Comparison of ENCODE assay signal across 13 cellular contexts in genomic region chr5:143427122-143427735, GRCh38. TPM values are rescaled to one million over a fixed set of nuclear protein-coding genes. Genes with fewer than 3 reads are reported as not detected.
DNase-seq lines count a peak whose midpoint lies in the region; ATAC-seq and TF ChIP-seq lines count a peak whose summit lies in the region.
"Had no signal": no experiment of that assay in that cellular context is flagged by ENCODE, and none has a peak within 500 bp of the region (broad histone marks: within the 10 kb centered on the region; RNA-seq: fewer than 3 reads in every experiment).

No MANE protein-coding gene starts in this region.

- no peaks in the 10 kb centered on the region for H3K9me3 ChIP-seq in uterus
- H3K9me3 ChIP-seq: ascending aorta, lower lobe of right lung, SK-N-SH had no signal

- DNase-seq in activated CD4-positive, alpha-beta T cell treated with anti-CD3 and anti-CD28 coated beads for 36 hours, result no peak
- no peak for DNase-seq in activated CD4-positive, alpha-beta T cell treated with anti-CD3 and anti-CD28 coated beads, Interleukin-2, amount 50 U/mL, for 4 hours
- DNase-seq in stimulated activated effector memory CD8-positive, alpha-beta T cell treated with anti-CD3 and anti-CD28 coated beads, Interleukin-12 subunit alpha, Interleukin-12 subunit beta, amount 100 ng/mL, for 72 hours (ENCODE audit: low spot score in 2 of 2), result no peak
- DNase-seq in NCI-H748 (lab: John Stamatoyannopoulos, UW; ENCODE audit: unreplicated experiment), result no peak
- no peak for DNase-seq in uterus
- no peak for DNase-seq in chondrocyte (ENCODE audit: low spot score)
- DNase-seq: 8988T, COR-L47, lower lobe of right lung, SK-N-SH had no signal

- H3K4me3 ChIP-seq in uterus, result no peak overlapping the region
- H3K4me3 ChIP-seq: ascending aorta, lower lobe of right lung had no signal

- H3K9me3 Mint-ChIP-seq in activated CD4-positive, alpha-beta T cell treated with anti-CD3 and anti-CD28 coated beads for 36 hours (ENCODE audit: low read depth), result peaks cover 2% of the 10 kb centered on the region
- no peaks in the 10 kb centered on the region for H3K9me3 Mint-ChIP-seq in stimulated activated effector memory CD8-positive, alpha-beta T cell treated with anti-CD3 and anti-CD28 coated beads, Interleukin-12 subunit alpha, Interleukin-12 subunit beta, amount 100 ng/mL, for 72 hours
- peaks cover 2% of the 10 kb centered on the region for H3K9me3 Mint-ChIP-seq in chondrocyte (ENCODE audit: low read depth)

- no peak overlapping the region for H3K27ac Mint-ChIP-seq in activated CD4-positive, alpha-beta T cell treated with anti-CD3 and anti-CD28 coated beads for 36 hours
- H3K27ac Mint-ChIP-seq in stimulated activated effector memory CD8-positive, alpha-beta T cell treated with anti-CD3 and anti-CD28 coated beads, Interleukin-12 subunit alpha, Interleukin-12 subunit beta, amount 100 ng/mL, for 72 hours, result peak overlapping the region; percentile 58
- H3K27ac Mint-ChIP-seq in chondrocyte (ENCODE audit: unreplicated experiment), result no peak overlapping the region

- H3K4me3 Mint-ChIP-seq in activated CD4-positive, alpha-beta T cell treated with anti-CD3 and anti-CD28 coated beads for 36 hours, result no peak overlapping the region
- peak overlapping the region; percentile 12 for H3K4me3 Mint-ChIP-seq in stimulated activated effector memory CD8-positive, alpha-beta T cell treated with anti-CD3 and anti-CD28 coated beads, Interleukin-12 subunit alpha, Interleukin-12 subunit beta, amount 100 ng/mL, for 72 hours
- H3K4me3 Mint-ChIP-seq in chondrocyte (ENCODE audit: unreplicated experiment), result no peak overlapping the region

- peaks cover 11% of the 10 kb centered on the region for H3K36me3 Mint-ChIP-seq in activated CD4-positive, alpha-beta T cell treated with anti-CD3 and anti-CD28 coated beads for 36 hours (ENCODE audit: low read depth)
- H3K36me3 Mint-ChIP-seq in stimulated activated effector memory CD8-positive, alpha-beta T cell treated with anti-CD3 and anti-CD28 coated beads, Interleukin-12 subunit alpha, Interleukin-12 subunit beta, amount 100 ng/mL, for 72 hours, result no peaks in the 10 kb centered on the region
- H3K36me3 Mint-ChIP-seq in chondrocyte (ENCODE audit: low read depth), result no peaks in the 10 kb centered on the region

- CTCF ChIA-PET in activated CD4-positive, alpha-beta T cell treated with anti-CD3 and anti-CD28 coated beads for 36 hours (lab: Charles Lee), result no interaction called here

- TF ChIP-seq CTCF in uterus (IDR thresholded peaks at IDR 0.05) (no peak), chondrocyte (IDR thresholded peaks at IDR 0.05) (no peak)

- TF ChIP-seq POLR2A in uterus (IDR thresholded peaks at IDR 0.05), result no peak

- no peaks in the 10 kb centered on the region for H3K4me1 ChIP-seq in uterus
- H3K4me1 ChIP-seq: ascending aorta had no signal

- H3K27me3 Mint-ChIP-seq in activated CD4-positive, alpha-beta T cell treated with anti-CD3 and anti-CD28 coated beads for 36 hours, result no peaks in the 10 kb centered on the region
- no peaks in the 10 kb centered on the region for H3K27me3 Mint-ChIP-seq in chondrocyte (ENCODE audit: low read depth)

- POLR2A ChIA-PET in activated CD4-positive, alpha-beta T cell treated with anti-CD3 and anti-CD28 coated beads for 36 hours (lab: Charles Lee), result no interaction called here

- no peak overlapping the region for H3K27ac ChIP-seq in uterus
- H3K27ac ChIP-seq: ascending aorta, lower lobe of right lung had no signal

- no peaks in the 10 kb centered on the region for H3K27me3 ChIP-seq in uterus
- H3K27me3 ChIP-seq: ascending aorta had no signal

- H3K4me1 Mint-ChIP-seq in activated CD4-positive, alpha-beta T cell treated with anti-CD3 and anti-CD28 coated beads for 36 hours, result peaks cover 50% of the 10 kb centered on the region
- peaks cover 31% of the 10 kb centered on the region for H3K4me1 Mint-ChIP-seq in stimulated activated effector memory CD8-positive, alpha-beta T cell treated with anti-CD3 and anti-CD28 coated beads, Interleukin-12 subunit alpha, Interleukin-12 subunit beta, amount 100 ng/mL, for 72 hours
- H3K4me1 Mint-ChIP-seq in chondrocyte (ENCODE audit: low read depth), result no peaks in the 10 kb centered on the region

- no peaks in the 10 kb centered on the region for H3K36me3 ChIP-seq in uterus
- H3K36me3 ChIP-seq: ascending aorta, lower lobe of right lung had no signal

- peak; percentile 19 for ATAC-seq in activated CD4-positive, alpha-beta T cell treated with anti-CD3 and anti-CD28 coated beads for 36 hours
- ATAC-seq in GM21381 (IDR thresholded peaks at IDR 0.05; ENCODE audit: unreplicated experiment), result peak; percentile 48
- peak; percentile 27 for ATAC-seq in HG03103 (IDR thresholded peaks at IDR 0.05; ENCODE audit: low read depth, unreplicated experiment)
- peak; percentile 69 for ATAC-seq in stimulated activated effector memory CD8-positive, alpha-beta T cell treated with anti-CD3 and anti-CD28 coated beads, Interleukin-12 subunit alpha, Interleukin-12 subunit beta, amount 100 ng/mL, for 72 hours

- intact Hi-C loops in activated CD4-positive, alpha-beta T cell treated with anti-CD3 and anti-CD28 coated beads for 36 hours (cut with DNase I, micrococcal nuclease), result no loop called here
- intact Hi-C loops in uterus (cut with DNase I; ENCODE audit: low total_unique reads), result no loop called here

RNA-seq across cellular contexts. Expression of gene NR3C1, which starts 23.7 kb away (rescaled TPM):
- total RNA-seq in activated CD4-positive, alpha-beta T cell treated with anti-CD3 and anti-CD28 coated beads for 36 hours, result 10 to 100 TPM; 47.1 to 53.9 TPM
- total RNA-seq in uterus (100 to 1,000 TPM in 1 of 4 donors, 10 to 100 TPM in 3; 55.1 to 134 (median 87.3) TPM), chondrocyte (37.1 to 46.4 TPM (median 44.6 TPM) in 3 replicates)

Comparison
In these comparisons a context has a peak if more than half of its experiments do, and no peak if none do; other contexts are left out.
1. ATAC-seq: peak in every context shown above with its lines; median percentile 69 in stimulated activated effector memory CD8-positive, alpha-beta T cell treated with anti-CD3 and anti-CD28 coated beads, Interleukin-12 subunit alpha, Interleukin-12 subunit beta, amount 100 ng/mL, for 72 hours; 48 in GM21381; 27 in HG03103; 19 in activated CD4-positive, alpha-beta T cell treated with anti-CD3 and anti-CD28 coated beads for 36 hours.